Comparison of ENCODE assay signal across 29 cellular contexts in genomic region chr3:79423417-79423816, GRCh38.
"Had no signal": no experiment of that assay in that cellular context is flagged by ENCODE, and none has a peak within 500 bp of the region (broad histone marks: within the 10 kb centered on the region; RNA-seq: fewer than 3 reads in every experiment).

No MANE protein-coding gene starts in this region.

- H3K9me3 ChIP-seq: ovary, psoas muscle, spleen, suprapubic skin, testis, tibial artery, transverse colon, upper lobe of left lung, vagina had no signal

- H3K36me3 ChIP-seq: neural progenitor cell, ovary, spleen, suprapubic skin, tibial artery, transverse colon, upper lobe of left lung, vagina had no signal

- H2AFZ ChIP-seq: neural progenitor cell, parathyroid adenoma had no signal

- DNase-seq: natural killer cell; occipital lobe; ovary; posterior cingulate gyrus; psoas muscle; right cardiac atrium; spleen; stimulated activated CD4-positive, alpha-beta T cell treated with anti-CD3 and anti-CD28 coated beads, Interleukin-12 subunit alpha, Interleukin-12 subunit beta, amount 100 ng/mL, for 4 hours; stimulated activated CD4-positive, alpha-beta T cell treated with anti-CD3 and anti-CD28 coated beads, Interleukin-1b, Interleukin-23, amount 100 ng/mL, for 48 hours; stimulated activated CD4-positive, alpha-beta T cell treated with anti-CD3 and anti-CD28 coated beads, Interleukin-4, amount 100 ng/mL, for 1 hour; stimulated activated CD4-positive, alpha-beta T cell treated with anti-CD3 and anti-CD28 coated beads, Interleukin-4, amount 100 ng/mL, for 4 hours; stimulated activated CD8-positive, alpha-beta memory T cell treated with anti-CD3 and anti-CD28 coated beads, Interleukin-4, amount 100 ng/mL, for 48 hours; stimulated activated naive CD4-positive, alpha-beta T cell; stimulated activated naive CD8-positive, alpha-beta T cell treated with anti-CD3 and anti-CD28 coated beads, Interleukin-15, amount 100 ng/mL, for 72 hours; stimulated activated naive CD8-positive, alpha-beta T cell treated with anti-CD3 and anti-CD28 coated beads, Interleukin-15, Interleukin-2, amounts not matched to agents 100 U/mL and 50 U/mL, for 24 hours; substantia nigra; testis; tibial artery; transverse colon; upper lobe of left lung had no signal

- H3K79me2 ChIP-seq: parathyroid adenoma had no signal

- H3K9ac ChIP-seq: neural progenitor cell, parathyroid adenoma had no signal

- H3K4me1 ChIP-seq: neural progenitor cell, parathyroid adenoma, psoas muscle, spleen, suprapubic skin, testis, tibial artery, upper lobe of left lung, vagina had no signal

- H3K27me3 ChIP-seq: neural progenitor cell, ovary, spleen, suprapubic skin, testis, tibial artery, transverse colon, upper lobe of left lung, vagina had no signal

- H3K4me2 ChIP-seq: neural progenitor cell, smooth muscle cell had no signal

- ATAC-seq: natural killer cell; psoas muscle; right cardiac atrium; sciatic nerve; stimulated activated memory B cell treated with anti-CD40 and anti-IgM and Interleukin-4, amounts not matched to agents 10 μg/mL and 1 μg/mL and 100 μg/mL, for 72 hours; stimulated activated naive CD8-positive, alpha-beta T cell treated with anti-CD3 and anti-CD28 coated beads, Interleukin-15, amount 100 ng/mL, for 72 hours; stimulated activated naive CD8-positive, alpha-beta T cell treated with anti-CD3 and anti-CD28 coated beads, Interleukin-15, Interleukin-2, amounts not matched to agents 100 U/mL and 50 U/mL, for 24 hours had no signal

- FAIRE-seq: urothelium cell line had no signal

- H3K4me3 ChIP-seq: neural progenitor cell, ovary, psoas muscle, skin epidermis, smooth muscle cell, spleen, suprapubic skin, testis, tibial artery, transverse colon, upper lobe of left lung, vagina had no signal

- H3K27ac ChIP-seq: neural progenitor cell, ovary, parathyroid adenoma, psoas muscle, skin epidermis, spleen, suprapubic skin, testis, tibial artery, transverse colon, upper lobe of left lung, vagina had no signal
